Comparison of ENCODE assay signal across 8 cellular contexts in the genomic region with DNA sequence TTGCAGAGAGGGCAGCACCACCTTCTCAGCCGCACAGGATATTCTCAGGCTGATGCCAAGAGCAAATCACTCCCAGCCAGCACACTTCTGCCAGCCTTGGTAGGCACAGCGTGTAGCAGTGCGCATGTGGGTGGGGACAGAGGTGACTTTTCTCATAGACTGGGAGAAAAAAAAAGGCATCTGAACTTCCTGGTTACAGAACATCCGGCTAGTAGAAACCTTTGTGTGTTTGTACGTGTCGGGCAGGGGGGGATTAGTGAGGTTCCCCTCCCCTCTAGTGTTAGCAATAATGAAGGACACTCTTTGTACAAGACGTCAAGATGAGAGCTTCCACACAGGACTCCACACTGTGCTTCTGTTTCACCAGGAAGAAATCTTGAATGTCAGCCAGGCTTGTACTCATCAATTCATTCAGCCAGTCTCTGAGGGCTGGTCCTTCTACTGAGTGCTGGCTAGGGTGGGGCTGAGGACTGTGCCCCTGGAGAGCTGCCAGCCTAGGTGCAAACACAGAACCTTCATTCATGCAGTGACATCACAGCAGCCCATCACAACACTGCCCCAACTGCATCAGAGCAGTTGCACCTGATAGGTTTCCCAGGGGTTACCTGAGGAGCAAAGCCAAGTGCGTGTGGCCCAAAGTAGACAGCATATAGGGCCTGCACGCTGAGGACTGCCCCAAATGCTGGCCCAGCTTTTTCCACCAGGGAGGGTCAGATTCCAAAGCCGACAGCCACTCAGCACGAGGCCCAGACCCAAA. TPM values are rescaled to one million over a fixed set of nuclear protein-coding genes. Genes with fewer than 3 reads are reported as not detected.
A peak's percentile ranks its signal among the peaks of the same experiment; 100 is the strongest.
DNase-seq lines count a peak whose midpoint lies in the region; ATAC-seq and TF ChIP-seq lines count a peak whose summit lies in the region.

No MANE protein-coding gene starts in this region.

- no peak for TF ChIP-seq CTCF in ascending aorta (IDR thresholded peaks at IDR 0.05)

- peak overlapping the region in 6 of 8 donors; percentile 24 to 61 (median 55) for H3K4me3 Mint-ChIP-seq in CD4-positive, alpha-beta memory T cell

- ATAC-seq in GM19035 (IDR thresholded peaks at IDR 0.05; ENCODE audit: unreplicated experiment) (no peak), HG03045 (IDR thresholded peaks at IDR 0.05; ENCODE audit: unreplicated experiment) (no peak)

- 87 to 100% methylated on average over 2 to 3 of the region's 11 CpGs for WGBS in mesodermal cell (ENCODE audit: insufficient coverage in 2 of 2), 2 experiments

- POLR2A ChIA-PET in CD4-positive, alpha-beta memory T cell (lab: Charles Lee; ENCODE audit: partially characterized antibody), result interaction anchor here (1.0 kb wide), 1 partner anchor 9 kb away, joined by 3 read pairs; no protein-coding TSS in a partner anchor

- H3K27ac ChIP-seq in CD4-positive, alpha-beta memory T cell (ENCODE audit: low read depth, low read length), result peak overlapping the region; percentile 31
- H3K27ac ChIP-seq in ascending aorta (peak overlapping the region; percentile 67 to 90), mesodermal cell (ENCODE audit: low read depth, low read length, severe bottlenecking) (peak overlapping the region; percentile 64)

- H3K9me3 Mint-ChIP-seq in CD4-positive, alpha-beta memory T cell, result peaks cover 0 to 2% (median 0%) of the 10 kb centered on the region in 8 donors

- H3K27me3 Mint-ChIP-seq in CD4-positive, alpha-beta memory T cell, result no peaks in the 10 kb centered on the region

- no peak for TF ChIP-seq POLR2A in erythroblast (IDR thresholded peaks at IDR 0.05; ENCODE audit: low read length)

- no peaks in the 10 kb centered on the region for H3K9me3 ChIP-seq in CD4-positive, alpha-beta memory T cell (ENCODE audit: control insufficient read depth in 1 of 2, low read length in 2 of 2)
- H3K9me3 ChIP-seq in ascending aorta (no peaks in the 10 kb centered on the region), mesodermal cell (ENCODE audit: control insufficient read depth, low read length) (no peaks in the 10 kb centered on the region)

- H3K4me1 ChIP-seq in CD4-positive, alpha-beta memory T cell (ENCODE audit: insufficient read depth, low read length), result peaks cover 19% of the 10 kb centered on the region
- H3K4me1 ChIP-seq in ascending aorta (peaks cover 0 to 11% of the 10 kb centered on the region in 2 donors), mesodermal cell (ENCODE audit: control insufficient read depth, insufficient read depth, low read length, poor library complexity, severe bottlenecking) (peaks cover 18% of the 10 kb centered on the region)

- no peak overlapping the region for H3K4me3 ChIP-seq in CD4-positive, alpha-beta memory T cell (ENCODE audit: low read length in 2 of 2)
- no peak overlapping the region for H3K4me3 ChIP-seq in ascending aorta
- H3K4me3 ChIP-seq in mesodermal cell (ENCODE audit: extremely low read depth, insufficient read depth, low read length, poor library complexity, severe bottlenecking), result no peak overlapping the region

- no peaks in the 10 kb centered on the region for H3K36me3 ChIP-seq in CD4-positive, alpha-beta memory T cell (ENCODE audit: insufficient read depth, low read length)
- H3K36me3 ChIP-seq in ascending aorta (no peaks in the 10 kb centered on the region), mesodermal cell (ENCODE audit: control insufficient read depth, insufficient read depth, low read length) (no peaks in the 10 kb centered on the region)

- no peaks in the 10 kb centered on the region for H3K36me3 Mint-ChIP-seq in CD4-positive, alpha-beta memory T cell

- intact Hi-C loops in CD4-positive, alpha-beta memory T cell (cut with micrococcal nuclease), result no loop called here
- intact Hi-C loops in ascending aorta (cut with DNase I), result loop anchor here (2.0 to 5.0 kb wide), 2 partner anchors 34 to 266 kb away; a partner anchor contains a TSS

- H3K4me1 Mint-ChIP-seq in CD4-positive, alpha-beta memory T cell, result peaks cover 3 to 17% (median 13%) of the 10 kb centered on the region in 4 donors

- peak; percentile 30 to 59 (median 48) for DNase-seq in CD4-positive, alpha-beta memory T cell
- DNase-seq in NCI-H2081 (lab: John Stamatoyannopoulos, UW) (peak; percentile 75 to 88), ascending aorta (ENCODE audit: low spot score in 2 of 2) (no peak), erythroblast (lab: John Stamatoyannopoulos, UW) (no peak), RPMI8226 (no peak)

- no peaks in the 10 kb centered on the region for H3K27me3 ChIP-seq in CD4-positive, alpha-beta memory T cell (ENCODE audit: insufficient read depth, low read length)
- H3K27me3 ChIP-seq in ascending aorta, result no peaks in the 10 kb centered on the region

- peak overlapping the region; percentile 70 to 94 (median 90) for H3K27ac Mint-ChIP-seq in CD4-positive, alpha-beta memory T cell

- CTCF ChIA-PET in CD4-positive, alpha-beta memory T cell (lab: Charles Lee; ENCODE audit: partially characterized antibody), result interaction anchor here (1.2 to 2.2 kb wide), 2 partner anchors 12 to 21 kb away, joined by 3 to 8 read pairs; no protein-coding TSS in a partner anchor

RNA-seq across cellular contexts. Expression of a gene that starts 34.7 kb away (rescaled TPM):
- 10 to 100 TPM; 78.4 to 89.4 TPM for total RNA-seq in CD4-positive, alpha-beta memory T cell
- polyA plus RNA-seq in CD4-positive, alpha-beta memory T cell, result 100 to 1,000 TPM; 216 to 328 TPM
- 202 TPM for total RNA-seq in ascending aorta
- polyA plus RNA-seq in mesodermal cell (2013, experiment 1 of 2), result 372 TPM
- polyA plus RNA-seq in mesodermal cell (2013, experiment 2 of 2), result 359 TPM

Comparison
In these comparisons a context has a peak if more than half of its experiments do, and no peak if none do; other contexts are left out.
1. DNase-seq: peak in CD4-positive, alpha-beta memory T cell (5 of 5) and NCI-H2081 (2 of 2); none in ascending aorta (0 of 2), erythroblast (0 of 2) and RPMI8226 (single experiment).
2. Peak in every context shown above with its lines, with median percentiles within 50 percentile points of each other: H3K27ac ChIP-seq.